Comparison of ENCODE assay signal across 8 cellular contexts in genomic region chr5:43121565-43122484, GRCh38. TPM values are rescaled to one million over a fixed set of nuclear protein-coding genes. Genes with fewer than 3 reads are reported as not detected.
DNase-seq lines count a peak whose midpoint lies in the region; ATAC-seq and TF ChIP-seq lines count a peak whose summit lies in the region.

No MANE protein-coding gene starts in this region.

- H3K27me3 Mint-ChIP-seq in endodermal cell (ENCODE audit: insufficient read depth) = no peaks in the 10 kb centered on the region

- H3K27me3 ChIP-seq in SJSA1 (replicated peaks) (no peaks in the 10 kb centered on the region), endodermal cell (ENCODE audit: control insufficient read depth, insufficient read depth, low read length, poor library complexity, severe bottlenecking) (no peaks in the 10 kb centered on the region), uterus (no peaks in the 10 kb centered on the region)

- H3K36me3 Mint-ChIP-seq in endodermal cell (ENCODE audit: low read depth) = peaks cover 37% of the 10 kb centered on the region

- H3K4me3 ChIP-seq in SJSA1 (peak overlapping the region; percentile 67), endodermal cell (ENCODE audit: low read length) (peak overlapping the region; percentile 100), uterus (peak overlapping the region; percentile 73 to 97)

- no peaks in the 10 kb centered on the region for H3K9me3 ChIP-seq in SJSA1 (replicated peaks)
- H3K9me3 ChIP-seq in endodermal cell (ENCODE audit: control insufficient read depth, low read length) = no peaks in the 10 kb centered on the region
- no peaks in the 10 kb centered on the region for H3K9me3 ChIP-seq in uterus

- H3K4me1 ChIP-seq in SJSA1 (replicated peaks) = peaks cover 14% of the 10 kb centered on the region
- no peaks in the 10 kb centered on the region for H3K4me1 ChIP-seq in endodermal cell (ENCODE audit: control insufficient read depth, insufficient read depth, low read length)
- H3K4me1 ChIP-seq in uterus = peaks cover 4 to 10% of the 10 kb centered on the region in 2 donors

- TF ChIP-seq CTCF in endodermal cell (conservative IDR thresholded peaks at IDR 0.05) (no peak), uterus (IDR thresholded peaks at IDR 0.05) (no peak)

- peak; percentile 44 for ATAC-seq in GM21717 (IDR thresholded peaks at IDR 0.05; ENCODE audit: unreplicated experiment)

- peak overlapping the region; percentile 82 for H3K27ac ChIP-seq in SJSA1
- peak overlapping the region; percentile 92 for H3K27ac ChIP-seq in endodermal cell (ENCODE audit: low read depth, low read length)
- H3K27ac ChIP-seq in uterus = peak overlapping the region; percentile 97 to 98

- H3K36me3 ChIP-seq in SJSA1 (peaks cover 38% of the 10 kb centered on the region), endodermal cell (ENCODE audit: control insufficient read depth, insufficient read depth, low read length) (peaks cover 40% of the 10 kb centered on the region), uterus (no peaks in the 10 kb centered on the region)

- DNase-seq in activated CD8-positive, alpha-beta memory T cell treated with anti-CD3 and anti-CD28 coated beads, Interleukin-2, amount 50 U/mL, for 24 hours (ENCODE audit: extremely low read depth) = peak; percentile 13
- DNase-seq in activated CD8-positive, alpha-beta memory T cell treated with anti-CD3 and anti-CD28 coated beads, Interleukin-2, amount 50 U/mL, for 48 hours = no peak
- DNase-seq in HuH-7 (ENCODE audit: low spot score) = peak; percentile 36
- peak in 1 of 2 experiments; percentile 82 for DNase-seq in SJSA1 (ENCODE audit: low read depth in 1 of 2, low spot score in 2 of 2)
- DNase-seq in endodermal cell = no peak
- peak; percentile 74 for DNase-seq in midbrain (lab: John Stamatoyannopoulos, UW)
- DNase-seq in uterus = no peak

- peak in 1 of 2 donors; percentile 75 for TF ChIP-seq POLR2A in uterus (IDR thresholded peaks at IDR 0.05)

- WGBS in endodermal cell (ENCODE audit: insufficient coverage in 1 of 2, insufficient read length in 1 of 2), 2 experiments = 0 to 1% methylated on average over 18 to 60 of the region's 61 CpGs

- H3K27ac Mint-ChIP-seq in endodermal cell = peak overlapping the region; percentile 97

- H3K9ac ChIP-seq in endodermal cell (ENCODE audit: extremely low read depth, low read length, poor library complexity, severe bottlenecking) = peak overlapping the region; percentile 95

- peak overlapping the region; percentile 88 for H3K4me3 Mint-ChIP-seq in endodermal cell

- intact Hi-C loops in uterus (cut with DNase I; ENCODE audit: low total_unique reads) = no loop called here

- peaks cover 11% of the 10 kb centered on the region for H3K4me1 Mint-ChIP-seq in endodermal cell

- no peaks in the 10 kb centered on the region for H3K9me3 Mint-ChIP-seq in endodermal cell

RNA-seq across cellular contexts. Expression of gene ZNF131, which starts 1.1 kb away (rescaled TPM):
- 47.5 and 50.9 TPM in 2 replicates for total RNA-seq in SJSA1 (2014; rRNA removed; shearing (Covaris generic))
- total RNA-seq in endodermal cell = 10 to 100 TPM; 36.9 to 44.3 TPM
- polyA plus RNA-seq in endodermal cell (2013, experiment 1 of 2) = 37.5 TPM
- 39.8 TPM for polyA plus RNA-seq in endodermal cell (2013, experiment 2 of 2)
- 10 to 100 TPM; 28.2 to 75.4 (median 45.7) TPM for total RNA-seq in uterus

Comparison
In these comparisons a context has a peak if more than half of its experiments do, and no peak if none do; other contexts are left out.
1. DNase-seq: peak in activated CD8-positive, alpha-beta memory T cell treated with anti-CD3 and anti-CD28 coated beads, Interleukin-2, amount 50 U/mL, for 24 hours (single experiment), HuH-7 (single experiment) and midbrain (single experiment); none in activated CD8-positive, alpha-beta memory T cell treated with anti-CD3 and anti-CD28 coated beads, Interleukin-2, amount 50 U/mL, for 48 hours (single experiment), endodermal cell (single experiment) and uterus (0 of 2).
2. Peak in every context shown above with its lines, with median percentiles within 50 percentile points of each other: H3K27ac ChIP-seq and H3K4me3 ChIP-seq.